8 cellular contexts compared by ENCODE assay signal in genomic region chr10:125057158-125058001, GRCh38.
DNase-seq lines count a peak whose midpoint lies in the region; ATAC-seq and TF ChIP-seq lines count a peak whose summit lies in the region.

No MANE protein-coding gene starts in this region.

- peak overlapping the region; percentile 62 for H3K4me3 Mint-ChIP-seq in HFFc6

- H3K36me3 ChIP-seq in SK-N-MC (ENCODE audit: insufficient read depth, low read length): no peaks in the 10 kb centered on the region

- no peaks in the 10 kb centered on the region for H3K9me3 Mint-ChIP-seq in HFFc6

- peaks cover 81% of the 10 kb centered on the region for H3K4me1 Mint-ChIP-seq in HFFc6 (ENCODE audit: low read depth)

- peaks cover 8% of the 10 kb centered on the region for H3K27me3 Mint-ChIP-seq in HFFc6 (ENCODE audit: insufficient read depth)

- no peak overlapping the region for H3K9ac ChIP-seq in SK-N-MC (ENCODE audit: insufficient read length)

- no peaks in the 10 kb centered on the region for H3K9me3 ChIP-seq in SK-N-MC (ENCODE audit: low read depth, low read length)

- peaks cover 27% of the 10 kb centered on the region for H3K36me3 Mint-ChIP-seq in HFFc6 (ENCODE audit: low read depth)

- peak overlapping the region; percentile 93 for H3K27ac Mint-ChIP-seq in HFFc6

- H3K4me3 ChIP-seq in SK-N-MC: no peak overlapping the region

- H3K27ac ChIP-seq in SK-N-MC: 0 out of 2 replicates have a peak overlapping the region, but pooled peaks have one; percentile 9

- peak; percentile 81 for DNase-seq in HFFc6
- DNase-seq in SK-N-MC (ENCODE audit: low read depth, low spot score): no peak
- peak; percentile 100 for DNase-seq in foreskin melanocyte
- no peak for DNase-seq in omental fat pad (ENCODE audit: low spot score)
- DNase-seq in activated effector memory CD4-positive, alpha-beta T cell treated with Interleukin-2 at 50 U/mL for 16 hours: no peak
- no peak for DNase-seq in activated naive CD4-positive, alpha-beta T cell treated with anti-CD3 and anti-CD28 coated beads, Interleukin-2, amount 50 U/mL, for 16 hours
- no peak for DNase-seq in NCI-H345 treated with DMSO at 0.1 percent for 48 hours (lab: John Stamatoyannopoulos, UW; ENCODE audit: unreplicated experiment)

- peak; percentile 22 for ATAC-seq in omental fat pad (ENCODE audit: low FRiP score)
- no peak for ATAC-seq in HG03159 (IDR thresholded peaks at IDR 0.05; ENCODE audit: unreplicated experiment)

- TF ChIP-seq CTCF in HFFc6 (IDR thresholded peaks at IDR 0.05) (no peak), omental fat pad (IDR thresholded peaks at IDR 0.05) (no peak)

Comparison
In these comparisons a context has a peak if more than half of its experiments do, and no peak if none do; other contexts are left out.
1. DNase-seq: peak in HFFc6 (single experiment) and foreskin melanocyte (single experiment); none in SK-N-MC (single experiment), omental fat pad (single experiment), activated effector memory CD4-positive, alpha-beta T cell treated with Interleukin-2 at 50 U/mL for 16 hours (single experiment), activated naive CD4-positive, alpha-beta T cell treated with anti-CD3 and anti-CD28 coated beads, Interleukin-2, amount 50 U/mL, for 16 hours (single experiment) and NCI-H345 treated with DMSO at 0.1 percent for 48 hours (single experiment).